8 cellular contexts compared by ENCODE assay signal in genomic region chrX:149631293-149632165, GRCh38. TPM values are rescaled to one million over a fixed set of nuclear protein-coding genes. Genes with fewer than 3 reads are reported as not detected.
DNase-seq lines count a peak whose midpoint lies in the region; ATAC-seq, FAIRE-seq and TF ChIP-seq lines count a peak whose summit lies in the region.

TMEM185A (minus strand) TSS chrX:149631792; CDS start chrX:149631580, 212 bp downstream.

- no peak for TF ChIP-seq POLR2A in endothelial cell of umbilical vein (IDR thresholded peaks at IDR 0.05; ENCODE audit: low read depth, low read length)

- H3K4me2 ChIP-seq in endothelial cell of umbilical vein (ENCODE audit: insufficient read depth, low read length), result peak within 1 kb of the TSS; percentile 85

- CTCF ChIA-PET in endothelial cell of umbilical vein (lab: Charles Lee), result interaction anchor here (0.6 kb wide), 1 partner anchor 119 kb away, joined by 3 read pairs; no protein-coding TSS in a partner anchor

- peak; percentile 8 for DNase-seq in NCI-H82 treated with DMSO at 0.1 percent for 48 hours (lab: John Stamatoyannopoulos, UW; ENCODE audit: unreplicated experiment)
- DNase-seq in activated CD8-positive, alpha-beta memory T cell treated with anti-CD3 and anti-CD28 coated beads, Interleukin-2, amount 50 U/mL, for 1 hour (ENCODE audit: extremely low read depth), result peak; percentile 14
- peak; percentile 47 for DNase-seq in endothelial cell of umbilical vein (ENCODE audit: low read depth, low spot score)
- peak; percentile 58 for DNase-seq in mucosa of gallbladder (ENCODE audit: low spot score)
- DNase-seq in stimulated activated CD8-positive, alpha-beta memory T cell treated with anti-CD3 and anti-CD28 coated beads, Interleukin-4, amount 100 ng/mL, for 24 hours (ENCODE audit: low read depth), result peak; percentile 67

- H3K4me3 ChIP-seq in endothelial cell of umbilical vein (replicated peaks in 1 of 3; ENCODE audit: insufficient read depth in 1 of 3, low read depth in 1 of 3, low read length in 3 of 3), result peak within 1 kb of the TSS; percentile 13 to 78 (median 61)

- intact Hi-C loops in endothelial cell of umbilical vein (cut with micrococcal nuclease), result no loop called here

- H3K36me3 ChIP-seq in endothelial cell of umbilical vein (ENCODE audit: control insufficient read depth in 2 of 2, extremely low read depth in 1 of 2, insufficient read depth in 2 of 2, low read length in 2 of 2), result no peaks in the 10 kb centered on the region

- TF ChIP-seq CTCF in C4-2B (conservative IDR thresholded peaks at IDR 0.05) (no peak), endothelial cell of umbilical vein (IDR thresholded peaks at IDR 0.05; ENCODE audit: extremely low read depth in 1 of 2, insufficient read depth in 1 of 2, low read depth in 1 of 2, low read length in 2 of 2) (no peak)

- H3K27ac ChIP-seq in C4-2B (peak within 1 kb of the TSS; percentile 81), endothelial cell of umbilical vein (ENCODE audit: insufficient read depth, low read depth, low read length) (no peak within 1 kb of the TSS)

- ATAC-seq in GM19372 (IDR thresholded peaks at IDR 0.05; ENCODE audit: low read depth, unreplicated experiment), result peak; percentile 91
- peak; percentile 84 for ATAC-seq in HG03520 (IDR thresholded peaks at IDR 0.05; ENCODE audit: unreplicated experiment)

- H4K20me1 ChIP-seq in endothelial cell of umbilical vein (replicated peaks; ENCODE audit: control insufficient read depth, extremely low read depth, insufficient read depth, low read length), result no peaks in the 10 kb centered on the region

- peak; percentile 80 for FAIRE-seq in endothelial cell of umbilical vein (lab: Jason Lieb, UNC)

- H3K27me3 ChIP-seq in endothelial cell of umbilical vein (ENCODE audit: control insufficient read depth in 2 of 2, insufficient read depth in 2 of 2, low read length in 2 of 2), result peaks cover 6 to 7% of the 10 kb centered on the region in 2 experiments

- peaks cover 7% of the 10 kb centered on the region for H3K79me2 ChIP-seq in endothelial cell of umbilical vein (ENCODE audit: control insufficient read depth, insufficient read depth, low read length)

- peak within 1 kb of the TSS; percentile 45 for H3K9ac ChIP-seq in endothelial cell of umbilical vein (replicated peaks; ENCODE audit: extremely low read depth, insufficient read depth, low read length)

- no TSS peak for BruUV-seq in endothelial cell of umbilical vein (replicated peaks; lab: Mats Ljungman, UMichigan)

- no peaks in the 10 kb centered on the region for H3K9me1 ChIP-seq in endothelial cell of umbilical vein (replicated peaks; ENCODE audit: control insufficient read depth, extremely low read depth, insufficient read depth, low read length)

- dilution Hi-C loops in endothelial cell of umbilical vein (cut with MboI; ENCODE audit: extremely low pct_ligation_motif_present, low sequenced_read_pairs), result no loop called here

- POLR2A ChIA-PET in endothelial cell of umbilical vein (lab: Charles Lee), result no interaction called here

- H2AFZ ChIP-seq in endothelial cell of umbilical vein (ENCODE audit: low read depth, low read length), result peak within 1 kb of the TSS; percentile 75

- H3K4me1 ChIP-seq in endothelial cell of umbilical vein (ENCODE audit: control insufficient read depth, extremely low read depth, insufficient read depth, low read length), result no peaks in the 10 kb centered on the region

- no peaks in the 10 kb centered on the region for H3K9me3 ChIP-seq in endothelial cell of umbilical vein (replicated peaks; ENCODE audit: control insufficient read depth, insufficient read depth, low read length)

TF ChIP-seq in endothelial cell of umbilical vein, 7 proteins besides CTCF, POLR2A, EP300 and RAD21:
- TF ChIP-seq EZH2 (IDR thresholded peaks at IDR 0.05; ENCODE audit: borderline replicate concordance, low read depth, low read length, severe bottlenecking) (no peak), FOS (IDR thresholded peaks at IDR 0.05; ENCODE audit: borderline replicate concordance, insufficient read depth, low read length) (no peak)
TF ChIP-seq in endothelial cell of umbilical vein: peak in this region for 0.

RNA-seq across cellular contexts. Expression of gene TMEM185A, which starts in this region (rescaled TPM):
- total RNA-seq in endothelial cell of umbilical vein (16.9 and 18.0 TPM in 2 replicates), mucosa of gallbladder (20.3 TPM)
- 29.4 and 29.7 TPM in 2 replicates for polyA plus RNA-seq in endothelial cell of umbilical vein
- 17.5 and 18.9 TPM in 2 replicates for polyA plus RNA-seq in endothelial cell of umbilical vein (2011; cell fraction: cytosol; rRNA removed)
- 18.1 and 19.3 TPM in 2 replicates for polyA plus RNA-seq in endothelial cell of umbilical vein (2011; cell fraction: nucleus; rRNA removed)
- polyA plus RNA-seq in endothelial cell of umbilical vein (2012), result 15.0 and 17.0 TPM in 2 replicates
- polyA minus RNA-seq in endothelial cell of umbilical vein, result 61.3 and 96.9 TPM in 2 replicates
- 20.5 TPM for polyA minus RNA-seq in endothelial cell of umbilical vein (2011; cell fraction: cytosol; rRNA and poly(A)+ RNA removed)
- 12.9 and 15.6 TPM in 2 replicates for polyA minus RNA-seq in endothelial cell of umbilical vein (2011; cell fraction: nucleus; rRNA and poly(A)+ RNA removed)

Comparison
In these comparisons a context has a peak if more than half of its experiments do, and no peak if none do; other contexts are left out.
1. DNase-seq: peak in every context shown above with its lines; median percentile 67 in stimulated activated CD8-positive, alpha-beta memory T cell treated with anti-CD3 and anti-CD28 coated beads, Interleukin-4, amount 100 ng/mL, for 24 hours; 58 in mucosa of gallbladder; 47 in endothelial cell of umbilical vein; 14 in activated CD8-positive, alpha-beta memory T cell treated with anti-CD3 and anti-CD28 coated beads, Interleukin-2, amount 50 U/mL, for 1 hour; 8 in NCI-H82 treated with DMSO at 0.1 percent for 48 hours.